ENCODE assay signal across 8 cellular contexts in the genomic region with DNA sequence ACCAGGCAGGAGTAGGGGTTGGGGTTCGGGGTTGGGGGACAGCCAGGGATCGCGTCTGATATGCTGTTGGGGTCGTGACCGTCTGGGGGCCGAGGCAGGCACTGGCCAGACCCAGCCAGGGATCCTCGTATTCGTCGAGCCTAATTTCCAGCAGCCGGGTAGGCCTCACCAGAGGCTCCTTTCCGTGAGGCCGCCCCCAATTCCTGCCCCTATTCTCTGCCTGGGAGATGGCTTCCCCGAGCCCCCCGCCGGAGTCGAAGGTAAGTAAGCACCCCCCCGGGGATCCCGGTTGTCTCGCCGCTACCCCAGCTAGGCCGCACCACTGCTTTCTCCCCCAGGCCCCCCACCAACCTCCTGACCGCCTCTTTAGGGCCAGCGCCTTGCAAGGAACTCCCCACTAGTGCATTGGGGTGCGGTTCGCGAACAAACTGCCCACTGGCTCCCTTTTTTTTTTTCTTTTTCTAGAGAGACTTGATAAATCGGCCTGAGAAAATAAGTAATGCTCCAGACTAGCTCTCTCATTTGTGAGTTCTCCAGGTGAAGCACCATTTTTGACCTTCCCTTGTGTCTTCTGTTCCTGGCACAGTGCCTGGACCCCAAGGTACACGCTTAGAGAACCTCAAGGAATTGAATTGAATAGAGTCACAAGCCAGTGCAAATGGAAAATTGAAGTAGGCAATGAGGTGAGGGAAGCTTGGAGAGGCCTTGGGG. TPM values are rescaled to one million over a fixed set of nuclear protein-coding genes. Genes with fewer than 3 reads are reported as not detected.
DNase-seq lines count a peak whose midpoint lies in the region; ATAC-seq, FAIRE-seq and TF ChIP-seq lines count a peak whose summit lies in the region.

No MANE protein-coding gene starts in this region.

- H3K27me3 Mint-ChIP-seq in type B pancreatic cell = no peaks in the 10 kb centered on the region

- H3K9ac ChIP-seq in OCI-LY1 (ENCODE audit: low read length) (peak overlapping the region; percentile 90), duodenal mucosa (ENCODE audit: low read depth in 1 of 2, low read length in 2 of 2) (peak overlapping the region; percentile 77 to 89)

- H3F3A ChIP-seq in OCI-LY1 (ENCODE audit: insufficient read depth, low read length) = no peaks in the 10 kb centered on the region

- peak; percentile 2 for ATAC-seq in GM21447 (IDR thresholded peaks at IDR 0.05; ENCODE audit: unreplicated experiment)

- CTCF ChIA-PET in AG04449 (lab: Yijun Ruan, JAX) = interaction anchor here (1.0 to 4.5 kb wide), 3 partner anchors 11 to 60 kb away, joined by 3 to 28 read pairs (median 3); no protein-coding TSS in a partner anchor

- peaks cover 14% of the 10 kb centered on the region for H3K9me3 ChIP-seq in OCI-LY1 (ENCODE audit: low read length)
- peaks cover 0 to 15% of the 10 kb centered on the region in 2 donors for H3K9me3 ChIP-seq in duodenal mucosa (ENCODE audit: control insufficient read depth in 1 of 2, low read length in 2 of 2)
- peaks cover 10% of the 10 kb centered on the region for H3K9me3 ChIP-seq in mononuclear cell (ENCODE audit: low read depth, low read length)

- FAIRE-seq in urothelium cell line (lab: Jason Lieb, UNC) = no peak

- TF ChIP-seq CTCF in AG04449 (IDR thresholded peaks at IDR 0.05; ENCODE audit: insufficient read depth, low read length, missing control alignments) (no peak), OCI-LY1 (IDR thresholded peaks at IDR 0.05; ENCODE audit: low read length) (no peak), type B pancreatic cell (conservative IDR thresholded peaks at IDR 0.05) (no peak)

- DNase-seq in AG04449 (ENCODE audit: low read depth, low spot score) (no peak), type B pancreatic cell (ENCODE audit: extremely low spot score, unreplicated experiment) (peak; percentile 68), urothelium cell line (ENCODE audit: low spot score) (no peak)
- DNase-seq in activated CD8-positive, alpha-beta memory T cell treated with anti-CD3 and anti-CD28 coated beads, Interleukin-2, amount 50 U/mL, for 4 hours = no peak

- peaks cover 72% of the 10 kb centered on the region for H3K36me3 ChIP-seq in OCI-LY1 (ENCODE audit: insufficient read depth, low read length)
- peaks cover 34 to 45% of the 10 kb centered on the region in 2 donors for H3K36me3 ChIP-seq in duodenal mucosa (ENCODE audit: control insufficient read depth in 1 of 2, insufficient read depth in 2 of 2, low read length in 2 of 2)

- H3K9me3 Mint-ChIP-seq in type B pancreatic cell = peaks cover 42% of the 10 kb centered on the region

- no peak overlapping the region for H3K27ac ChIP-seq in OCI-LY1 (ENCODE audit: low read depth, low read length, poor library complexity, severe bottlenecking)
- H3K27ac ChIP-seq in duodenal mucosa (ENCODE audit: low read depth, low read length) = peak overlapping the region; percentile 58

- POLR2A ChIA-PET in AG04449 (lab: Yijun Ruan, JAX) = interaction anchor here (0.9 to 1.1 kb wide), 5 partner anchors 10 to 134 kb away, joined by 3 to 9 read pairs (median 4); a partner anchor contains a TSS

- H3K36me3 Mint-ChIP-seq in type B pancreatic cell = peaks cover 79% of the 10 kb centered on the region

- H3K4me3 ChIP-seq in AG04449 (ENCODE audit: low read depth, low read length) (peak overlapping the region; percentile 72), OCI-LY1 (ENCODE audit: low read depth, low read length, poor library complexity, severe bottlenecking) (peak overlapping the region; percentile 86), duodenal mucosa (ENCODE audit: low read depth in 1 of 2, low read length in 2 of 2) (peak overlapping the region; percentile 68 to 77), mononuclear cell (ENCODE audit: low read length) (peak overlapping the region; percentile 55)

- peaks cover 20% of the 10 kb centered on the region for H3K4me1 ChIP-seq in OCI-LY1 (ENCODE audit: insufficient read depth, low read length, severe bottlenecking)
- H3K4me1 ChIP-seq in duodenal mucosa (ENCODE audit: control insufficient read depth in 1 of 2, insufficient read depth in 2 of 2, low read length in 2 of 2) = peaks cover 27 to 34% of the 10 kb centered on the region in 2 donors
- H3K4me1 ChIP-seq in mononuclear cell (ENCODE audit: insufficient read depth, low read length) = peaks cover 31% of the 10 kb centered on the region

- peaks cover 31% of the 10 kb centered on the region for H3K4me1 Mint-ChIP-seq in type B pancreatic cell (ENCODE audit: unreplicated experiment)

- H3K27me3 ChIP-seq in OCI-LY1 (ENCODE audit: insufficient read depth, low read length) (no peaks in the 10 kb centered on the region), duodenal mucosa (ENCODE audit: control insufficient read depth in 1 of 2, insufficient read depth in 2 of 2, low read length in 2 of 2) (no peaks in the 10 kb centered on the region), mononuclear cell (ENCODE audit: insufficient read depth, low read length) (no peaks in the 10 kb centered on the region)

- H2AFZ ChIP-seq in OCI-LY1 (ENCODE audit: low read length) = no peak overlapping the region

- H3K4me3 Mint-ChIP-seq in type B pancreatic cell = peak overlapping the region; percentile 99

- H4K20me1 ChIP-seq in OCI-LY1 (ENCODE audit: insufficient read depth, low read length) = no peaks in the 10 kb centered on the region

- peak overlapping the region; percentile 90 for H3K4me2 ChIP-seq in OCI-LY1 (ENCODE audit: low read length)

- peak overlapping the region; percentile 99 for H3K27ac Mint-ChIP-seq in type B pancreatic cell

- H3K9me2 ChIP-seq in OCI-LY1 (ENCODE audit: low read depth, low read length) = no peaks in the 10 kb centered on the region

- H3K79me2 ChIP-seq in OCI-LY1 (ENCODE audit: insufficient read depth, low read length) = peaks cover 52% of the 10 kb centered on the region

RNA-seq across cellular contexts. Expression of a gene that starts 0.4 kb away (rescaled TPM):
- 10.4 TPM for total RNA-seq in mononuclear cell
- 18.0 and 26.2 TPM in 2 replicates for total RNA-seq in type B pancreatic cell (ENCODE audit: low replicate concordance)

RNA-seq across cellular contexts. Expression of a gene that starts 0.7 kb away (rescaled TPM):
- total RNA-seq in mononuclear cell = 17.3 TPM
- total RNA-seq in type B pancreatic cell (ENCODE audit: low replicate concordance) = 12.4 and 16.3 TPM in 2 replicates

RNA-seq across cellular contexts. Expression of a gene that starts 14.3 kb away (rescaled TPM):
- total RNA-seq in mononuclear cell (0.10 TPM), type B pancreatic cell (ENCODE audit: low replicate concordance) (0.48 and 0.53 TPM in 2 replicates)

RNA-seq across cellular contexts. Expression of a gene that starts 36.5 kb away (rescaled TPM):
- not detected for total RNA-seq in mononuclear cell
- 30.5 and 36.7 TPM in 2 replicates for total RNA-seq in type B pancreatic cell (ENCODE audit: low replicate concordance)
